In the genomic region with DNA sequence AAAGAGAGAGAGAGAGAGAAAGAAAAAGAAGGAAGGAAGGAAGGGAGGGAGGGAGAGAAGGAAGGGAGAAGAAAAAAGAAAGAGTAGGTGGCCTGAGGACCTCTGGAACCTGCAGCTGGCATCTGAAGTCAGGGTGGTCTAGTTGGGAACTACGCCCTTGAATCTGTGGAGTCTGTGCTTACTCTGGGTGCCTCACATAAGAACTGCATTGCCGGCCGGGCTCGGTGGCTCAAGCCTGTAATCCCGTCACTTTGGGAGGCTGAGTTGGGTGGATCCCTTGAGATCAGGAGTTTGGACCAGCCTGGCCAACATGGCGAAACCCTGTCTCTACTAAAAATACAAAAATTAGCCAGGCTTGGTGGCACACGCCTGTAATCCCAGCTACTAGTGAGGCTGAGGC, we compare ENCODE assay signal across 28 cellular contexts.
"Had no signal": no experiment of that assay in that cellular context is flagged by ENCODE, and none has a peak within 500 bp of the region (broad histone marks: within the 10 kb centered on the region; RNA-seq: fewer than 3 reads in every experiment).

No MANE protein-coding gene starts in this region.

- H3K4me3 Mint-ChIP-seq: activated CD4-positive, alpha-beta memory T cell treated with anti-CD3 and anti-CD28 coated beads, Interleukin-2, amount 10 ng/mL, durations not matched to agents 7 days and 5 days; activated CD4-positive, alpha-beta T cell treated with anti-CD3 and anti-CD28 coated beads for 36 hours; activated naive CD4-positive, alpha-beta T cell treated with anti-CD3 and anti-CD28 coated beads, Interleukin-2, amount 10 ng/mL, durations not matched to agents 7 days and 5 days; activated naive CD8-positive, alpha-beta T cell treated with anti-CD3 and anti-CD28 coated beads for 36 hours; activated T-cell treated with anti-CD3 and anti-CD28 coated beads, Interleukin-2, amount 50 U/mL, for 72 hours had no signal

- H3K4me3 ChIP-seq: colonic mucosa, MG63 had no signal

- H3K27me3 ChIP-seq: colonic mucosa had no signal

- DNase-seq: activated CD4-positive, alpha-beta memory T cell treated with anti-CD3 and anti-CD28 coated beads, Interleukin-2, amount 10 ng/mL, durations not matched to agents 7 days and 5 days; activated CD4-positive, alpha-beta T cell treated with anti-CD3 and anti-CD28 coated beads for 36 hours; activated CD4-positive, alpha-beta T cell treated with anti-CD3 and anti-CD28 coated beads, Interleukin-2, amount 50 U/mL, for 1 hour; activated CD8-positive, alpha-beta memory T cell treated with anti-CD3 and anti-CD28 coated beads, Interleukin-2, amount 50 U/mL, for 4 hours; activated gamma-delta T cell treated with Interleukin-2 at 50 U/mL for 16 hours; activated naive CD4-positive, alpha-beta T cell treated with anti-CD3 and anti-CD28 coated beads, Interleukin-2, amount 10 ng/mL, durations not matched to agents 7 days and 5 days; activated naive CD8-positive, alpha-beta T cell treated with anti-CD3 and anti-CD28 coated beads for 36 hours; activated T-cell treated with anti-CD3 and anti-CD28 coated beads, Interleukin-2, amount 50 U/mL, for 72 hours; anterior cingulate cortex; colonic mucosa; MG63; MV-4-11; NCI-H1092 treated with DMSO at 0.1 percent for 48 hours; NCI-H1417 treated with DMSO at 0.1 percent for 48 hours; NCI-H1694; NCI-H2029; NCI-H2107; NCI-H510A treated with DMSO at 0.1 percent for 48 hours; NCI-H774; NK-92 treated with Interleukin-12 subunit alpha and Interleukin-12 subunit beta, amount 100 ng/mL, for 24 hours; OCI-M1; RPMI8226; SK-N-SH; T-helper 1 cell had no signal

- H3K4me2 ChIP-seq: SK-N-SH had no signal

- H3K4me1 ChIP-seq: colonic mucosa had no signal

- H3K9me3 Mint-ChIP-seq: activated CD4-positive, alpha-beta memory T cell treated with anti-CD3 and anti-CD28 coated beads, Interleukin-2, amount 10 ng/mL, durations not matched to agents 7 days and 5 days; activated naive CD4-positive, alpha-beta T cell treated with anti-CD3 and anti-CD28 coated beads, Interleukin-2, amount 10 ng/mL, durations not matched to agents 7 days and 5 days; activated naive CD8-positive, alpha-beta T cell treated with anti-CD3 and anti-CD28 coated beads for 36 hours; activated T-cell treated with anti-CD3 and anti-CD28 coated beads, Interleukin-2, amount 50 U/mL, for 72 hours; activated T-helper 2 cell treated with anti-CD3 and anti-CD28 coated beads, Interferon-gamma antibody, Interleukin-2, Interleukin-4, amounts not matched to agents 10 μg/mL and 5 μg/mL and 100 μg/mL, durations not matched to agents 14 hours and 24 hours and 36 hours had no signal

- ATAC-seq: activated CD4-positive, alpha-beta T cell treated with anti-CD3 and anti-CD28 coated beads for 36 hours; activated T-cell treated with anti-CD3 and anti-CD28 coated beads, Interleukin-2, amount 50 U/mL, for 72 hours; Panc1; Right ventricle myocardium inferior had no signal

- H3K27ac Mint-ChIP-seq: activated CD4-positive, alpha-beta memory T cell treated with anti-CD3 and anti-CD28 coated beads, Interleukin-2, amount 10 ng/mL, durations not matched to agents 7 days and 5 days; activated CD4-positive, alpha-beta T cell treated with anti-CD3 and anti-CD28 coated beads for 36 hours; activated naive CD4-positive, alpha-beta T cell treated with anti-CD3 and anti-CD28 coated beads, Interleukin-2, amount 10 ng/mL, durations not matched to agents 7 days and 5 days; activated naive CD8-positive, alpha-beta T cell treated with anti-CD3 and anti-CD28 coated beads for 36 hours; activated T-cell treated with anti-CD3 and anti-CD28 coated beads, Interleukin-2, amount 50 U/mL, for 72 hours; activated T-helper 2 cell treated with anti-CD3 and anti-CD28 coated beads, Interferon-gamma antibody, Interleukin-2, Interleukin-4, amounts not matched to agents 10 μg/mL and 5 μg/mL and 100 μg/mL, durations not matched to agents 14 hours and 24 hours and 36 hours had no signal

- H3K36me3 ChIP-seq: colonic mucosa, MG63 had no signal

- H3K27ac ChIP-seq: colonic mucosa, VCaP had no signal

- H3K9me3 ChIP-seq: colonic mucosa, MG63, SK-N-SH had no signal

- H3K36me3 Mint-ChIP-seq: activated naive CD4-positive, alpha-beta T cell treated with anti-CD3 and anti-CD28 coated beads, Interleukin-2, amount 10 ng/mL, durations not matched to agents 7 days and 5 days; activated naive CD8-positive, alpha-beta T cell treated with anti-CD3 and anti-CD28 coated beads for 36 hours had no signal

- H3K4me1 Mint-ChIP-seq: activated CD4-positive, alpha-beta memory T cell treated with anti-CD3 and anti-CD28 coated beads, Interleukin-2, amount 10 ng/mL, durations not matched to agents 7 days and 5 days; activated CD4-positive, alpha-beta T cell treated with anti-CD3 and anti-CD28 coated beads for 36 hours; activated naive CD4-positive, alpha-beta T cell treated with anti-CD3 and anti-CD28 coated beads, Interleukin-2, amount 10 ng/mL, durations not matched to agents 7 days and 5 days; activated naive CD8-positive, alpha-beta T cell treated with anti-CD3 and anti-CD28 coated beads for 36 hours had no signal

- H3K9ac ChIP-seq: SK-N-SH had no signal
